In the genomic region with DNA sequence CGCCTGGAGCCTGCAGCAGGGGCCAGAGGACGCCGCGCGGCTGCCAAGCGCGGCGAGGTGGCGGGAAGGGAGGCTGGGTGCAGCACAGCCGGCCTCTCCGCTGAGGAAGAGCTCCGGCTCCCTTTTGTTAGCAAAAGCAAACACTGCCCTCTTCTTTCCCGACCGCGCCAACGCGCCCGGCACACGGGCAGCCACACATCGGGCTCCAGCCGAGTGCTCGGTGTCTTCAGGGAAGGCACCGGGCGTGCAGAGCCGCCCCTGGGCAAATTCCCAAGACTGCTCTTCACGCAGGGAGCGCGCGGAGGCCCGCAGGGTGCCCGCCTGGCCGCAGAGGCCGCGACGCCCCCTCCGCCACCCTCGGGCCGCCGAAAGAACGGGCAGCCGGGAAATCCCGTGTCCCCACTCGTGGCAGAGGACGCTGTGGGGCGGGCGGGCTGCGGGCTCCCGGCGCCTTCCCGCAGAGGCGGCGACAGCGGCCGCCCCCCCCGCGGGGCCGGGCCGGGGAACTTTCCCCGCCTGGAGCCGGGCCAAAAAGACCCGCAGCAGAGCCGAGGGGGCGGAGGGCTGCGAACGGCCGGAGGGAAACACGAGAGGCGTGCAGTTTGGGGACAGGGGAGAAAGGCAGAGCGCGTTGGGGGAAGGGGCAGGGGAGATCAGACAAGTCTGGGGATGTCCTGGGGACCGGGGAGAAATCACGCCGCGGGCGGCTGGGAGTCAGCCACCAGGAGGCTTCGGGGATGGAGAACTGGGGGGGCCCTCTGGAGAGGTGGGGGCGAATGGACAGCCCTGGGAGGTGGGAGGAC, we compare ENCODE assay signal across 8 cellular contexts. TPM values are rescaled to one million over a fixed set of nuclear protein-coding genes. Genes with fewer than 3 reads are reported as not detected.
DNase-seq lines count a peak whose midpoint lies in the region; ATAC-seq lines count a peak whose summit lies in the region.

No MANE protein-coding gene starts in this region.

- H3K27ac ChIP-seq in SK-N-MC (no peak overlapping the region), cingulate gyrus (ENCODE audit: low read depth, low read length) (peak overlapping the region; percentile 88)

- peak; percentile 55 for ATAC-seq in left colon
- no peak for ATAC-seq in HG03045 (IDR thresholded peaks at IDR 0.05; ENCODE audit: unreplicated experiment)
- ATAC-seq in HG02571 (IDR thresholded peaks at IDR 0.05; ENCODE audit: unreplicated experiment) = no peak

- peak overlapping the region; percentile 40 for H3K4me3 ChIP-seq in GM08714 (ENCODE audit: low read length)
- peak overlapping the region; percentile 83 for H3K4me3 ChIP-seq in SK-N-MC

- DNase-seq in M059J (ENCODE audit: low read depth) (peak; percentile 79), SK-N-MC (ENCODE audit: low read depth, low spot score) (no peak), left colon (peak; percentile 58 to 59)
- peak; percentile 13 for DNase-seq in stimulated activated CD4-positive, alpha-beta T cell treated with anti-CD3 and anti-CD28 coated beads, Interleukin-4, amount 100 ng/mL, for 1 hour

- intact Hi-C loops in left colon (cut with DNase I, micrococcal nuclease) = no loop called here

- no peaks in the 10 kb centered on the region for H3K36me3 ChIP-seq in SK-N-MC (ENCODE audit: insufficient read depth, low read length)

- no peak overlapping the region for H3K9ac ChIP-seq in SK-N-MC (ENCODE audit: insufficient read length)

- no peaks in the 10 kb centered on the region for H3K9me3 ChIP-seq in SK-N-MC (ENCODE audit: low read depth, low read length)

RNA-seq across cellular contexts. Expression of a gene that starts 0.9 kb away (rescaled TPM):
- 65.0 and 71.9 TPM in 2 replicates for total RNA-seq in M059J (2014; rRNA removed; shearing (Covaris generic))
- total RNA-seq in left colon = 1 to 10 TPM; 3.8 to 5.8 TPM
